9 cellular contexts compared by ENCODE assay signal in the genomic region with DNA sequence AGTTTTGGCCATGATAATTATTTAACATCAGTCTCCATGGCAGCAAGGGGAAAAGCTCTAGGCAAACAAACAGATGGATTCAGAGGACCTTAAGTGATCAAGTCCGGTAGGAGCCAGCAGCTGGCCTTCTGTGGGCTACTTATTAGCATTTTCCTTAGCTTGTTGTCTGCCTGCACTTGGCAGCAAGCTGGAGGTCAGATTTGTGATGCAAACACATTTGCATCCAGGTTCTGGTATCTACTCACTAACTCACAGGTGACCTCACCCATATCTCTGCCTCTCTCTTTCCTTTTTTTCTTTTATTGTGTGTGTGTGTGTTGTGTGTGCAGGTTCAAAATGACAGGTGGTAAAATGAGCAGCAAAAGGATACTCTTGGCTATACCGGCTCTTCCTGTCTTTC.
DNase-seq lines count a peak whose midpoint lies in the region; ATAC-seq and TF ChIP-seq lines count a peak whose summit lies in the region.
"Had no signal": no experiment of that assay in that cellular context is flagged by ENCODE, and none has a peak within 500 bp of the region (broad histone marks: within the 10 kb centered on the region; RNA-seq: fewer than 3 reads in every experiment).

No MANE protein-coding gene starts in this region.

- ATAC-seq in memory B cell (ENCODE audit: low read depth) (no peak), GM21737 (IDR thresholded peaks at IDR 0.05; ENCODE audit: unreplicated experiment) (no peak)

- DNase-seq in AG10803 (ENCODE audit: low read depth), result peak; percentile 41
- peak; percentile 55 to 88 for DNase-seq in NCI-H2081 (lab: John Stamatoyannopoulos, UW)
- DNase-seq in memory B cell (ENCODE audit: low spot score in 2 of 2), result no peak
- no peak for DNase-seq in central memory CD4-positive, alpha-beta T cell
- DNase-seq in GM10266 (ENCODE audit: extremely low spot score), result no peak
- no peak for DNase-seq in HPDE6-E6E7 (ENCODE audit: extremely low spot score)
- DNase-seq: activated CD4-positive, alpha-beta T cell treated with anti-CD3 and anti-CD28 coated beads for 4 hours had no signal

- no peaks in the 10 kb centered on the region for H3K9me3 Mint-ChIP-seq in memory B cell

- no peaks in the 10 kb centered on the region for H3K36me3 ChIP-seq in duodenal mucosa (ENCODE audit: control insufficient read depth in 1 of 2, insufficient read depth in 2 of 2, low read length in 2 of 2)

- peaks cover 19% of the 10 kb centered on the region for H3K4me1 Mint-ChIP-seq in memory B cell

- H3K9ac ChIP-seq in duodenal mucosa (ENCODE audit: low read depth in 1 of 2, low read length in 2 of 2), result no peak overlapping the region

- peak overlapping the region; percentile 42 for H3K27ac Mint-ChIP-seq in memory B cell

- H3K27me3 ChIP-seq in duodenal mucosa (ENCODE audit: control insufficient read depth in 1 of 2, insufficient read depth in 2 of 2, low read length in 2 of 2), result no peaks in the 10 kb centered on the region

- no peaks in the 10 kb centered on the region for H3K27me3 Mint-ChIP-seq in memory B cell

- H3K9me3 ChIP-seq in duodenal mucosa (ENCODE audit: control insufficient read depth in 1 of 2, low read length in 2 of 2), result no peaks in the 10 kb centered on the region

- H3K4me3 ChIP-seq in AG10803 (ENCODE audit: low read length), result no peak overlapping the region
- no peak overlapping the region for H3K4me3 ChIP-seq in duodenal mucosa (ENCODE audit: low read depth in 1 of 2, low read length in 2 of 2)

- TF ChIP-seq CTCF in AG10803 (conservative IDR thresholded peaks at IDR 0.05; ENCODE audit: low read length), result no peak
- TF ChIP-seq CTCF in GM10266 (IDR thresholded peaks at IDR 0.05; ENCODE audit: control insufficient read depth, insufficient read depth, low read depth, missing control alignments), result no peak

- no peaks in the 10 kb centered on the region for H3K36me3 Mint-ChIP-seq in memory B cell

- peak overlapping the region; percentile 63 for H3K27ac ChIP-seq in duodenal mucosa (ENCODE audit: low read depth, low read length)

- H3K4me3 Mint-ChIP-seq in memory B cell, result no peak overlapping the region

- peaks cover 4 to 14% of the 10 kb centered on the region in 2 donors for H3K4me1 ChIP-seq in duodenal mucosa (ENCODE audit: control insufficient read depth in 1 of 2, insufficient read depth in 2 of 2, low read length in 2 of 2)

Comparison
In these comparisons a context has a peak if more than half of its experiments do, and no peak if none do; other contexts are left out.
1. DNase-seq: peak in AG10803 (single experiment) and NCI-H2081 (2 of 2); none in memory B cell (0 of 2), central memory CD4-positive, alpha-beta T cell (single experiment), GM10266 (single experiment) and HPDE6-E6E7 (single experiment).